In genomic region chr14:22726012-22726411, GRCh38 we compare ENCODE assay signal across 27 cellular contexts.
"Had no signal": no experiment of that assay in that cellular context is flagged by ENCODE, and none has a peak within 500 bp of the region (broad histone marks: within the 10 kb centered on the region; RNA-seq: fewer than 3 reads in every experiment).

No MANE protein-coding gene starts in this region.

- H3K27me3 ChIP-seq: spleen, testis, tibial artery had no signal

- H3K27ac ChIP-seq: dorsolateral prefrontal cortex, epithelial cell of prostate, gastrocnemius medialis, neutrophil, parathyroid adenoma, psoas muscle, skin epidermis, spleen, testis, tibial artery had no signal

- H3K9ac ChIP-seq: parathyroid adenoma had no signal

- H3K4me3 ChIP-seq: dorsolateral prefrontal cortex, gastrocnemius medialis, lung, psoas muscle, skin epidermis, spleen, testis, tibial artery had no signal

- ATAC-seq: esophagus mucosa; gastrocnemius medialis; left lobe of liver; naive thymus-derived CD4-positive, alpha-beta T cell; psoas muscle; stimulated activated memory B cell treated with anti-CD40 and anti-IgM and Interleukin-4, amounts not matched to agents 10 μg/mL and 1 μg/mL and 100 μg/mL, for 72 hours; stimulated activated naive CD8-positive, alpha-beta T cell treated with anti-CD3 and anti-CD28 coated beads, Interleukin-15, Interleukin-2, amounts not matched to agents 100 U/mL and 50 U/mL, for 24 hours had no signal

- H3K4me1 ChIP-seq: gastrocnemius medialis, parathyroid adenoma, psoas muscle, spleen, testis, tibial artery had no signal

- H3K79me2 ChIP-seq: parathyroid adenoma had no signal

- FAIRE-seq: colon, kidney had no signal

- H3K36me3 ChIP-seq: gastrocnemius medialis, neutrophil, spleen, tibial artery had no signal

- DNase-seq: dorsolateral prefrontal cortex; effector CD8-positive, alpha-beta T cell; endodermal cell; foreskin fibroblast; gastrocnemius medialis; head of caudate nucleus; kidney; midbrain; naive thymus-derived CD4-positive, alpha-beta T cell; nephron progenitor cell; psoas muscle; right cardiac atrium; spleen; stimulated activated CD4-positive, alpha-beta T cell treated with anti-CD3 and anti-CD28 coated beads, Interleukin-4, amount 100 ng/mL, for 4 hours; stimulated activated naive CD8-positive, alpha-beta T cell treated with anti-CD3 and anti-CD28 coated beads, Interleukin-15, Interleukin-2, amounts not matched to agents 100 U/mL and 50 U/mL, for 24 hours; substantia nigra; testis; tibial artery had no signal

- H2AFZ ChIP-seq: parathyroid adenoma had no signal

- H3K9me3 ChIP-seq: gastrocnemius medialis, neutrophil, testis had no signal
